9 cellular contexts compared by ENCODE assay signal in genomic region chr1:209190591-209191241, GRCh38.
DNase-seq lines count a peak whose midpoint lies in the region; ATAC-seq, FAIRE-seq and TF ChIP-seq lines count a peak whose summit lies in the region.
"Had no signal": no experiment of that assay in that cellular context is flagged by ENCODE, and none has a peak within 500 bp of the region (broad histone marks: within the 10 kb centered on the region; RNA-seq: fewer than 3 reads in every experiment).

No MANE protein-coding gene starts in this region.

- peak; percentile 58 for DNase-seq in COR-L47 (lab: John Stamatoyannopoulos, UW)
- peak; percentile 86 for DNase-seq in NCI-H2227 (lab: John Stamatoyannopoulos, UW; ENCODE audit: unreplicated experiment)
- peak; percentile 35 to 79 (median 60) for DNase-seq in adrenal gland
- DNase-seq in keratinocyte (ENCODE audit: low read depth, low spot score): peak; percentile 9
- peak; percentile 28 to 53 for DNase-seq in upper lobe of left lung
- DNase-seq in activated CD4-positive, CD25-positive, alpha-beta regulatory T cell (lab: John Stamatoyannopoulos, UW): no peak
- DNase-seq: activated B cell treated with CpG ODN at 0.5 μM for 24 hours had no signal

- no peaks in the 10 kb centered on the region for H4K20me1 ChIP-seq in keratinocyte (ENCODE audit: control insufficient read depth, extremely low read depth, insufficient read depth, low read length)

- WGBS in adrenal gland, 4 donors: 9 to 18% (median 13%) methylated on average over 12 of the region's 12 CpGs
- 19% methylated on average over 12 of the region's 12 CpGs for WGBS in upper lobe of left lung, 2 donors

- no peak overlapping the region for H3K4me3 ChIP-seq in adrenal gland
- H3K4me3 ChIP-seq in keratinocyte (ENCODE audit: control insufficient read depth in 2 of 3, extremely low read depth in 1 of 3, insufficient read depth in 2 of 3, low read depth in 1 of 3, low read length in 3 of 3): no peak overlapping the region
- no peak overlapping the region for H3K4me3 ChIP-seq in upper lobe of left lung

- peak overlapping the region; percentile 6 for H3K4me2 ChIP-seq in keratinocyte (ENCODE audit: control insufficient read depth, extremely low read depth, insufficient read depth, low read depth, low read length)

- intact Hi-C loops in adrenal gland (cut with DNase I): loop anchor here in 1 of 2 donors (5.0 kb wide), 1 partner anchor 538 kb away; no protein-coding TSS in a partner anchor

- peaks cover 0 to under 1% (median 0%) of the 10 kb centered on the region in 3 donors for H3K9me3 ChIP-seq in adrenal gland (replicated peaks in 1 of 3)
- no peaks in the 10 kb centered on the region for H3K9me3 ChIP-seq in keratinocyte (ENCODE audit: control insufficient read depth, low read depth, low read length)
- peaks cover 5 to 11% (median 9%) of the 10 kb centered on the region in 4 donors for H3K9me3 ChIP-seq in upper lobe of left lung

- no peaks in the 10 kb centered on the region for H3K36me3 ChIP-seq in adrenal gland (replicated peaks in 1 of 2)
- no peaks in the 10 kb centered on the region for H3K36me3 ChIP-seq in keratinocyte (ENCODE audit: control insufficient read depth in 2 of 2, extremely low read depth in 1 of 2, insufficient read depth in 2 of 2, low read length in 2 of 2)
- no peaks in the 10 kb centered on the region for H3K36me3 ChIP-seq in upper lobe of left lung

- no peak overlapping the region for H3K9ac ChIP-seq in keratinocyte (ENCODE audit: control insufficient read depth, extremely low read depth, insufficient read depth, low read length)

- TF ChIP-seq POLR2A in adrenal gland (IDR thresholded peaks at IDR 0.05): no peak
- no peak for TF ChIP-seq POLR2A in upper lobe of left lung (IDR thresholded peaks at IDR 0.05)

- dilution Hi-C loops in keratinocyte (cut with MboI; ENCODE audit: extremely low pct_ligation_motif_present, low sequenced_read_pairs): no loop called here

- peak; percentile 80 for FAIRE-seq in keratinocyte (lab: Jason Lieb, UNC)

- no peak for TF ChIP-seq EP300 in upper lobe of left lung (IDR thresholded peaks at IDR 0.05)

- H3K27me3 ChIP-seq in adrenal gland: no peaks in the 10 kb centered on the region
- H3K27me3 ChIP-seq in keratinocyte (ENCODE audit: control insufficient read depth, extremely low read depth, insufficient read depth, low read length): no peaks in the 10 kb centered on the region
- H3K27me3 ChIP-seq in upper lobe of left lung: no peaks in the 10 kb centered on the region

- peak; percentile 43 to 69 (median 65) for TF ChIP-seq CTCF in adrenal gland (IDR thresholded peaks at IDR 0.05)
- peak; percentile 89 to 92 (median 91) for TF ChIP-seq CTCF in keratinocyte (optimal IDR thresholded peaks at IDR 0.05 in 1 of 3, IDR thresholded peaks at IDR 0.05 in 1 of 3, conservative IDR thresholded peaks at IDR 0.05 in 1 of 3; ENCODE audit: extremely low read depth in 1 of 3, insufficient read depth in 2 of 3, low read length in 3 of 3)
- TF ChIP-seq CTCF in upper lobe of left lung (IDR thresholded peaks at IDR 0.05): peak; percentile 23 to 62 (median 44)

- ATAC-seq in GM18868 (IDR thresholded peaks at IDR 0.05; ENCODE audit: unreplicated experiment): peak; percentile 98
- peak; percentile 96 for ATAC-seq in HG02981 (IDR thresholded peaks at IDR 0.05; ENCODE audit: unreplicated experiment)
- ATAC-seq in upper lobe of left lung (ENCODE audit: low FRiP score in 2 of 2): peak; percentile 66 to 84

- no peaks in the 10 kb centered on the region for H3K79me2 ChIP-seq in keratinocyte (ENCODE audit: control insufficient read depth, insufficient read depth, low read length)

- no peaks in the 10 kb centered on the region for H3K4me1 ChIP-seq in adrenal gland (replicated peaks in 1 of 2)
- H3K4me1 ChIP-seq in keratinocyte (ENCODE audit: control insufficient read depth, extremely low read depth, insufficient read depth, low read length): no peaks in the 10 kb centered on the region
- H3K4me1 ChIP-seq in upper lobe of left lung: peaks cover 0 to 2% (median 0%) of the 10 kb centered on the region in 4 donors

- H2AFZ ChIP-seq in keratinocyte (ENCODE audit: control insufficient read depth, low read length): no peak overlapping the region

- H3K27ac ChIP-seq in adrenal gland: no peak overlapping the region
- H3K27ac ChIP-seq in keratinocyte (ENCODE audit: control insufficient read depth, insufficient read depth, low read length): no peak overlapping the region
- H3K27ac ChIP-seq in upper lobe of left lung: no peak overlapping the region

- H3K9me1 ChIP-seq in keratinocyte (ENCODE audit: control insufficient read depth, extremely low read depth, insufficient read depth, low read length): no peaks in the 10 kb centered on the region

Comparison
In these comparisons a context has a peak if more than half of its experiments do, and no peak if none do; other contexts are left out.
1. DNase-seq: peak in COR-L47 (single experiment), NCI-H2227 (single experiment), adrenal gland (7 of 7), keratinocyte (single experiment) and upper lobe of left lung (2 of 2); none in activated CD4-positive, CD25-positive, alpha-beta regulatory T cell (0 of 4).
2. Peak in every context shown above with its lines, with median percentiles within 50 percentile points of each other: ATAC-seq and CTCF ChIP-seq.